ENCODE assay signal across 10 cellular contexts in genomic region chr15:88604381-88604951, GRCh38. TPM values are rescaled to one million over a fixed set of nuclear protein-coding genes. Genes with fewer than 3 reads are reported as not detected.
A peak's percentile ranks its signal among the peaks of the same experiment; 100 is the strongest.
DNase-seq lines count a peak whose midpoint lies in the region; ATAC-seq lines count a peak whose summit lies in the region.
"Had no signal": no experiment of that assay in that cellular context is flagged by ENCODE, and none has a peak within 500 bp of the region (broad histone marks: within the 10 kb centered on the region; RNA-seq: fewer than 3 reads in every experiment).

No MANE protein-coding gene starts in this region.

- no peak overlapping the region for H3K27ac Mint-ChIP-seq in effector memory CD8-positive, alpha-beta T cell
- H3K27ac Mint-ChIP-seq: dendritic cell treated with granulocyte-macrophage colony-stimulating factor and Interleukin-4, amounts not matched to agents 40 ng/mL and 50 ng/mL, for 4 days had no signal

- H3K4me3 Mint-ChIP-seq in effector memory CD8-positive, alpha-beta T cell = peak overlapping the region; percentile 18 to 43
- H3K4me3 Mint-ChIP-seq: dendritic cell treated with granulocyte-macrophage colony-stimulating factor and Interleukin-4, amounts not matched to agents 40 ng/mL and 50 ng/mL, for 4 days had no signal

- H3K27me3 ChIP-seq in HAP-1 (ENCODE audit: low read depth) = peaks cover 60% of the 10 kb centered on the region

- ATAC-seq in effector memory CD8-positive, alpha-beta T cell (replicated peaks) = no peak
- no peak for ATAC-seq in HG02642 (IDR thresholded peaks at IDR 0.05; ENCODE audit: poor library complexity, unreplicated experiment)

- peaks cover 75 to 76% of the 10 kb centered on the region in 2 donors for H3K27me3 Mint-ChIP-seq in effector memory CD8-positive, alpha-beta T cell

- no peaks in the 10 kb centered on the region for H3K36me3 ChIP-seq in HAP-1 (replicated peaks)
- H3K36me3 ChIP-seq: SJCRH30, suprapubic skin had no signal

- H3K4me1 ChIP-seq in HAP-1 = peaks cover 4% of the 10 kb centered on the region; the same call in 1 of the 2 replicates
- H3K4me1 ChIP-seq: SJCRH30 had no signal

- no peak overlapping the region for H3K4me3 ChIP-seq in HAP-1
- H3K4me3 ChIP-seq: SJCRH30, suprapubic skin had no signal

- DNase-seq in G401 (ENCODE audit: low spot score) (peak; percentile 64), NCI-H2196 (lab: John Stamatoyannopoulos, UW; ENCODE audit: unreplicated experiment) (peak; percentile 40), nucleus accumbens (lab: John Stamatoyannopoulos, UW) (peak in 29 of 56 donors; percentile 14 to 77 (median 42)), HAP-1 (ENCODE audit: low spot score in 2 of 2) (no peak), NCI-H187 treated with DMSO at 0.1 percent for 48 hours (lab: John Stamatoyannopoulos, UW) (no peak)
- DNase-seq in effector memory CD8-positive, alpha-beta T cell = no peak

- H3K36me3 Mint-ChIP-seq in effector memory CD8-positive, alpha-beta T cell (ENCODE audit: insufficient read depth) = no peaks in the 10 kb centered on the region

- no peaks in the 10 kb centered on the region for H3K9me3 ChIP-seq in HAP-1
- H3K9me3 ChIP-seq: SJCRH30, suprapubic skin had no signal

- peaks cover 9 to 13% of the 10 kb centered on the region in 2 donors for H3K4me1 Mint-ChIP-seq in effector memory CD8-positive, alpha-beta T cell (ENCODE audit: low read depth in 2 of 2)

- in situ Hi-C loops in G401 (cut with HindIII; ENCODE audit: low sequenced_read_pairs) = no loop called here
- in situ Hi-C loops in HAP-1 (cut with MboI; ENCODE audit: low sequenced_read_pairs) = no loop called here

- H3K9me3 Mint-ChIP-seq in effector memory CD8-positive, alpha-beta T cell = no peaks in the 10 kb centered on the region
- H3K9me3 Mint-ChIP-seq: dendritic cell treated with granulocyte-macrophage colony-stimulating factor and Interleukin-4, amounts not matched to agents 40 ng/mL and 50 ng/mL, for 4 days had no signal

RNA-seq across cellular contexts. Expression of gene AEN, which starts 16.7 kb away (rescaled TPM):
- 112 and 148 TPM in 2 replicates for total RNA-seq in G401 (2014; rRNA removed; shearing (Covaris generic))

RNA-seq across cellular contexts. Expression of gene ISG20, which starts 34.4 kb away (rescaled TPM):
- total RNA-seq in G401 (2014; rRNA removed; shearing (Covaris generic)) = 6.6 and 12.5 TPM in 2 replicates

RNA-seq across cellular contexts. Expression of gene DET1, which starts 58.0 kb away (rescaled TPM):
- total RNA-seq in G401 (2014; rRNA removed; shearing (Covaris generic)) = 2.1 and 4.2 TPM in 2 replicates

Comparison
In these comparisons a context has a peak if more than half of its experiments do, and no peak if none do; other contexts are left out.
1. DNase-seq: peak in G401 (single experiment), NCI-H2196 (single experiment) and nucleus accumbens (29 of 56); none in effector memory CD8-positive, alpha-beta T cell (0 of 3), HAP-1 (0 of 2) and NCI-H187 treated with DMSO at 0.1 percent for 48 hours (single experiment).